In the genomic region with DNA sequence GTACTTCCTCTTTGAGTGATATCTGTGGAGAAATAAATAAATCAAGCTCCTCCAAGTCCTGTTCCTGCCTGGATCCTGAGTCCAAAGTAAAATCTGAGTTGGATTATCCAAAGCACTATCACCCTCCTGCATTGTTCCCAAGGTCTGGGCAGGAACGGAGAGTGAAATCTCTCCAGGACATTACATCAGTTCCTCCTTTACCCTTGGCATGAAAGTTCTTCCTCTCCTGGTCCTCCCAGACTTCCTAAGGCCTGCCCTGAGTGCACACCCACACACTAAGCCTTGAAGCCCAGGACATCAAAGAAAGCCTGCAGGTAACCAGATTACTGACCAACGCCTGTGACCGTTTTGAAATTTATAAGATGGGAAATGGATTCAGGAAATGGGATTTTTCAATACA, we compare ENCODE assay signal across 12 cellular contexts.
DNase-seq lines count a peak whose midpoint lies in the region; ATAC-seq, FAIRE-seq and TF ChIP-seq lines count a peak whose summit lies in the region.
"Had no signal": no experiment of that assay in that cellular context is flagged by ENCODE, and none has a peak within 500 bp of the region (broad histone marks: within the 10 kb centered on the region; RNA-seq: fewer than 3 reads in every experiment).

No MANE protein-coding gene starts in this region.

- H3K4me1 ChIP-seq in ascending aorta (peaks cover 13 to 29% of the 10 kb centered on the region in 2 donors), kidney (ENCODE audit: control insufficient read depth in 1 of 2, insufficient read depth in 1 of 2, low read depth in 1 of 2, low read length in 2 of 2) (peaks cover 15 to 25% of the 10 kb centered on the region in 2 donors), gastrocnemius medialis (peaks cover 26 to 37% of the 10 kb centered on the region in 2 donors)

- H3K36me3 ChIP-seq in ascending aorta (peaks cover 4 to 32% of the 10 kb centered on the region in 2 donors), kidney (ENCODE audit: control insufficient read depth in 1 of 2, insufficient read depth in 2 of 2, low read length in 2 of 2) (peaks cover 2 to 7% of the 10 kb centered on the region in 2 donors), gastrocnemius medialis (no peaks in the 10 kb centered on the region)

- peak; percentile 42 for DNase-seq in GM03348 (ENCODE audit: low spot score)
- DNase-seq in ascending aorta (ENCODE audit: low spot score in 2 of 2), result no peak
- no peak for DNase-seq in kidney
- no peak for DNase-seq in gastrocnemius medialis
- no peak for DNase-seq in stimulated activated naive CD8-positive, alpha-beta T cell treated with anti-CD3 and anti-CD28 coated beads, Interleukin-15, Interleukin-2, amounts not matched to agents 100 U/mL and 50 U/mL, for 24 hours
- no peak for DNase-seq in DMS53 treated with DMSO at 0.1 percent for 48 hours (lab: John Stamatoyannopoulos, UW; ENCODE audit: unreplicated experiment)
- no peak for DNase-seq in SW 1271 (lab: John Stamatoyannopoulos, UW)
- no peak for DNase-seq in NCI-H146 treated with DMSO at 0.1 percent for 48 hours (lab: John Stamatoyannopoulos, UW; ENCODE audit: unreplicated experiment)
- DNase-seq: activated CD8-positive, alpha-beta T cell treated with anti-CD3 and anti-CD28 coated beads for 36 hours; Caco-2; NCI-H146 had no signal

- H3K27me3 ChIP-seq in ascending aorta (no peaks in the 10 kb centered on the region), gastrocnemius medialis (no peaks in the 10 kb centered on the region)

- H3K4me3 ChIP-seq in ascending aorta (peak overlapping the region; percentile 11 to 21), kidney (ENCODE audit: low read length in 2 of 2) (no peak overlapping the region), gastrocnemius medialis (peak overlapping the region in 1 of 4 donors; percentile 3)

- no peak for TF ChIP-seq CTCF in ascending aorta (IDR thresholded peaks at IDR 0.05)
- no peak for TF ChIP-seq CTCF in kidney (IDR thresholded peaks at IDR 0.05; ENCODE audit: borderline replicate concordance, extremely low read depth, insufficient read depth)
- TF ChIP-seq CTCF in gastrocnemius medialis (IDR thresholded peaks at IDR 0.05 in 4 of 5, conservative IDR thresholded peaks at IDR 0.05 in 1 of 5), result no peak

- TF ChIP-seq POLR2A in gastrocnemius medialis (IDR thresholded peaks at IDR 0.05), result no peak

- H3K9me3 ChIP-seq in ascending aorta (peaks cover 0 to 13% of the 10 kb centered on the region in 2 donors), kidney (ENCODE audit: control insufficient read depth in 1 of 2, low read length in 2 of 2) (peaks cover 5 to 7% of the 10 kb centered on the region in 2 donors), gastrocnemius medialis (peaks cover 0 to 2% (median 0%) of the 10 kb centered on the region in 3 donors)

- peak overlapping the region in 1 of 2 donors; percentile 51 for H3K9ac ChIP-seq in kidney (ENCODE audit: low read length in 2 of 2)

- H3K27ac ChIP-seq in ascending aorta (peak overlapping the region; percentile 86 to 94), kidney (ENCODE audit: low read depth in 2 of 2, low read length in 2 of 2) (peak overlapping the region; percentile 70 to 76), gastrocnemius medialis (peak overlapping the region; percentile 63 to 81 (median 76))

- intact Hi-C loops in ascending aorta (cut with DNase I), result loop anchor here (5.0 to 10.0 kb wide), 2 partner anchors 67 to 109 kb away; no protein-coding TSS in a partner anchor
- intact Hi-C loops in kidney (cut with DNase I), result no loop called here
- intact Hi-C loops in gastrocnemius medialis (cut with DNase I; ENCODE audit: low total_unique reads), result no loop called here

- peak; percentile 61 to 70 for ATAC-seq in gastrocnemius medialis
- ATAC-seq in stimulated activated naive CD8-positive, alpha-beta T cell treated with anti-CD3 and anti-CD28 coated beads, Interleukin-15, Interleukin-2, amounts not matched to agents 100 U/mL and 50 U/mL, for 24 hours, result no peak
- ATAC-seq: activated CD8-positive, alpha-beta T cell treated with anti-CD3 and anti-CD28 coated beads for 36 hours had no signal

- no peak for FAIRE-seq in kidney (lab: Jason Lieb, UNC)
- FAIRE-seq: urothelium cell line had no signal

- in situ Hi-C loops in gastrocnemius medialis (cut with MboI; ENCODE audit: low sequenced_read_pairs in 4 of 4), result loop anchor here in 1 of 4 donors (10.0 kb wide), 1 partner anchor 209 kb away; no protein-coding TSS in a partner anchor

Comparison
In these comparisons a context has a peak if more than half of its experiments do, and no peak if none do; other contexts are left out.
1. H3K4me3 ChIP-seq: peak in ascending aorta (2 of 2); none in kidney (0 of 2).
2. Peak in every context shown above with its lines, with median percentiles within 50 percentile points of each other: H3K27ac ChIP-seq.